Comparison of ENCODE assay signal across 1 cellular context in the genomic region with DNA sequence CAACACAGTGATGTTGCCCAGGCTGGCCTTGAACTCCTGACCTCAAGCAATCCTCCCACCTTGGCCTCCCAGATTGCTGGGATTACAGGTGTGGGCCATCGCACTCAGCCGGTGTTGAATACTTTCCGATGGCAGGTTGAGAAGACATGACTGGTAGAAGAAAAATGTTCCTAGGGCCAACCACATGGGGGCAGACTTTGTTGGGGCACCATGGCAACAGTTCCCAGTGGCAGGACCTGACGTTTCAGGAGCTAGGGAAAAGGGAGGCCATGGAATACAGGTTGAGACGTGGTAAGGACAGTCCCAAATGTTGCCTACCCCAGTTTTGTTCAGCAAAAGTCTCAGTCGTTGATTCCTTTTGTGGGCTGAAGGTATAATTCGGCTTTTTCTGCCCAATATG.
TF ChIP-seq lines count a peak whose summit lies in the region.

No MANE protein-coding gene starts in this region.

TF ChIP-seq in WTC11, 78 proteins besides CTCF, POLR2A, EP300 and RAD21 (continued from another document):
- TF ChIP-seq, protein P1, sequence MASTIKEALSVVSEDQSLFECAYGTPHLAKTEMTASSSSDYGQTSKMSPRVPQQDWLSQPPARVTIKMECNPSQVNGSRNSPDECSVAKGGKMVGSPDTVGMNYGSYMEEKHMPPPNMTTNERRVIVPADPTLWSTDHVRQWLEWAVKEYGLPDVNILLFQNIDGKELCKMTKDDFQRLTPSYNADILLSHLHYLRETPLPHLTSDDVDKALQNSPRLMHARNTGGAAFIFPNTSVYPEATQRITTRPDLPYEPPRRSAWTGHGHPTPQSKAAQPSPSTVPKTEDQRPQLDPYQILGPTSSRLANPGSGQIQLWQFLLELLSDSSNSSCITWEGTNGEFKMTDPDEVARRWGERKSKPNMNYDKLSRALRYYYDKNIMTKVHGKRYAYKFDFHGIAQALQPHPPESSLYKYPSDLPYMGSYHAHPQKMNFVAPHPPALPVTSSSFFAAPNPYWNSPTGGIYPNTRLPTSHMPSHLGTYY (CRISPR knock-in tag; IDR thresholded peaks at IDR 0.05), result no peak
- no peak for TF ChIP-seq CREB1 (CRISPR knock-in tag; IDR thresholded peaks at IDR 0.05)
- TF ChIP-seq, protein P2, sequence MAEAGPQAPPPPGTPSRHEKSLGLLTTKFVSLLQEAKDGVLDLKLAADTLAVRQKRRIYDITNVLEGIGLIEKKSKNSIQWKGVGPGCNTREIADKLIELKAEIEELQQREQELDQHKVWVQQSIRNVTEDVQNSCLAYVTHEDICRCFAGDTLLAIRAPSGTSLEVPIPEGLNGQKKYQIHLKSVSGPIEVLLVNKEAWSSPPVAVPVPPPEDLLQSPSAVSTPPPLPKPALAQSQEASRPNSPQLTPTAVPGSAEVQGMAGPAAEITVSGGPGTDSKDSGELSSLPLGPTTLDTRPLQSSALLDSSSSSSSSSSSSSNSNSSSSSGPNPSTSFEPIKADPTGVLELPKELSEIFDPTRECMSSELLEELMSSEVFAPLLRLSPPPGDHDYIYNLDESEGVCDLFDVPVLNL (CRISPR knock-in tag; IDR thresholded peaks at IDR 0.05; ENCODE audit: borderline replicate concordance, low read depth), result no peak
- TF ChIP-seq, protein P3, sequence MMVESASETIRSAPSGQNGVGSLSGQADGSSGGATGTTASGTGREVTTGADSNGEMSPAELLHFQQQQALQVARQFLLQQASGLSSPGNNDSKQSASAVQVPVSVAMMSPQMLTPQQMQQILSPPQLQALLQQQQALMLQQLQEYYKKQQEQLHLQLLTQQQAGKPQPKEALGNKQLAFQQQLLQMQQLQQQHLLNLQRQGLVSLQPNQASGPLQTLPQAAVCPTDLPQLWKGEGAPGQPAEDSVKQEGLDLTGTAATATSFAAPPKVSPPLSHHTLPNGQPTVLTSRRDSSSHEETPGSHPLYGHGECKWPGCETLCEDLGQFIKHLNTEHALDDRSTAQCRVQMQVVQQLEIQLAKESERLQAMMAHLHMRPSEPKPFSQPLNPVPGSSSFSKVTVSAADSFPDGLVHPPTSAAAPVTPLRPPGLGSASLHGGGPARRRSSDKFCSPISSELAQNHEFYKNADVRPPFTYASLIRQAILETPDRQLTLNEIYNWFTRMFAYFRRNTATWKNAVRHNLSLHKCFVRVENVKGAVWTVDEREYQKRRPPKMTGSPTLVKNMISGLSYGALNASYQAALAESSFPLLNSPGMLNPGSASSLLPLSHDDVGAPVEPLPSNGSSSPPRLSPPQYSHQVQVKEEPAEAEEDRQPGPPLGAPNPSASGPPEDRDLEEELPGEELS (CRISPR knock-in tag; IDR thresholded peaks at IDR 0.05), result no peak
- TF ChIP-seq, protein P4, sequence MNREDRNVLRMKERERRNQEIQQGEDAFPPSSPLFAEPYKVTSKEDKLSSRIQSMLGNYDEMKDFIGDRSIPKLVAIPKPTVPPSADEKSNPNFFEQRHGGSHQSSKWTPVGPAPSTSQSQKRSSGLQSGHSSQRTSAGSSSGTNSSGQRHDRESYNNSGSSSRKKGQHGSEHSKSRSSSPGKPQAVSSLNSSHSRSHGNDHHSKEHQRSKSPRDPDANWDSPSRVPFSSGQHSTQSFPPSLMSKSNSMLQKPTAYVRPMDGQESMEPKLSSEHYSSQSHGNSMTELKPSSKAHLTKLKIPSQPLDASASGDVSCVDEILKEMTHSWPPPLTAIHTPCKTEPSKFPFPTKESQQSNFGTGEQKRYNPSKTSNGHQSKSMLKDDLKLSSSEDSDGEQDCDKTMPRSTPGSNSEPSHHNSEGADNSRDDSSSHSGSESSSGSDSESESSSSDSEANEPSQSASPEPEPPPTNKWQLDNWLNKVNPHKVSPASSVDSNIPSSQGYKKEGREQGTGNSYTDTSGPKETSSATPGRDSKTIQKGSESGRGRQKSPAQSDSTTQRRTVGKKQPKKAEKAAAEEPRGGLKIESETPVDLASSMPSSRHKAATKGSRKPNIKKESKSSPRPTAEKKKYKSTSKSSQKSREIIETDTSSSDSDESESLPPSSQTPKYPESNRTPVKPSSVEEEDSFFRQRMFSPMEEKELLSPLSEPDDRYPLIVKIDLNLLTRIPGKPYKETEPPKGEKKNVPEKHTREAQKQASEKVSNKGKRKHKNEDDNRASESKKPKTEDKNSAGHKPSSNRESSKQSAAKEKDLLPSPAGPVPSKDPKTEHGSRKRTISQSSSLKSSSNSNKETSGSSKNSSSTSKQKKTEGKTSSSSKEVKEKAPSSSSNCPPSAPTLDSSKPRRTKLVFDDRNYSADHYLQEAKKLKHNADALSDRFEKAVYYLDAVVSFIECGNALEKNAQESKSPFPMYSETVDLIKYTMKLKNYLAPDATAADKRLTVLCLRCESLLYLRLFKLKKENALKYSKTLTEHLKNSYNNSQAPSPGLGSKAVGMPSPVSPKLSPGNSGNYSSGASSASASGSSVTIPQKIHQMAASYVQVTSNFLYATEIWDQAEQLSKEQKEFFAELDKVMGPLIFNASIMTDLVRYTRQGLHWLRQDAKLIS (CRISPR knock-in tag; IDR thresholded peaks at IDR 0.05; ENCODE audit: borderline replicate concordance), result no peak
- TF ChIP-seq NR2C2 (CRISPR knock-in tag; IDR thresholded peaks at IDR 0.05), result no peak
- TF ChIP-seq TEAD1 (CRISPR knock-in tag; IDR thresholded peaks at IDR 0.05), result no peak
- TF ChIP-seq GTF2I (CRISPR knock-in tag; conservative IDR thresholded peaks at IDR 0.05), result no peak
- no peak for TF ChIP-seq GRHL2 (CRISPR knock-in tag; IDR thresholded peaks at IDR 0.05; ENCODE audit: insufficient replicate concordance, severe bottlenecking)
- TF ChIP-seq, protein P5, sequence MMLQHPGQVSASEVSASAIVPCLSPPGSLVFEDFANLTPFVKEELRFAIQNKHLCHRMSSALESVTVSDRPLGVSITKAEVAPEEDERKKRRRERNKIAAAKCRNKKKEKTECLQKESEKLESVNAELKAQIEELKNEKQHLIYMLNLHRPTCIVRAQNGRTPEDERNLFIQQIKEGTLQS (CRISPR knock-in tag; conservative IDR thresholded peaks at IDR 0.05), result no peak
- TF ChIP-seq, protein P6, sequence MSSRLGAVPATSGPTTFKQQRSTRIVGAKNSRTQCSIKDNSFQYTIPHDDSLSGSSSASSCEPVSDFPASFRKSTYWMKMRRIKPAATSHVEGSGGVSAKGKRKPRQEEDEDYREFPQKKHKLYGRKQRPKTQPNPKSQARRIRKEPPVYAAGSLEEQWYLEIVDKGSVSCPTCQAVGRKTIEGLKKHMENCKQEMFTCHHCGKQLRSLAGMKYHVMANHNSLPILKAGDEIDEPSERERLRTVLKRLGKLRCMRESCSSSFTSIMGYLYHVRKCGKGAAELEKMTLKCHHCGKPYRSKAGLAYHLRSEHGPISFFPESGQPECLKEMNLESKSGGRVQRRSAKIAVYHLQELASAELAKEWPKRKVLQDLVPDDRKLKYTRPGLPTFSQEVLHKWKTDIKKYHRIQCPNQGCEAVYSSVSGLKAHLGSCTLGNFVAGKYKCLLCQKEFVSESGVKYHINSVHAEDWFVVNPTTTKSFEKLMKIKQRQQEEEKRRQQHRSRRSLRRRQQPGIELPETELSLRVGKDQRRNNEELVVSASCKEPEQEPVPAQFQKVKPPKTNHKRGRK (CRISPR knock-in tag; IDR thresholded peaks at IDR 0.05; ENCODE audit: borderline replicate concordance), result no peak
- no peak for TF ChIP-seq RELA (CRISPR knock-in tag; IDR thresholded peaks at IDR 0.05; ENCODE audit: borderline replicate concordance)
- TF ChIP-seq, protein P7, sequence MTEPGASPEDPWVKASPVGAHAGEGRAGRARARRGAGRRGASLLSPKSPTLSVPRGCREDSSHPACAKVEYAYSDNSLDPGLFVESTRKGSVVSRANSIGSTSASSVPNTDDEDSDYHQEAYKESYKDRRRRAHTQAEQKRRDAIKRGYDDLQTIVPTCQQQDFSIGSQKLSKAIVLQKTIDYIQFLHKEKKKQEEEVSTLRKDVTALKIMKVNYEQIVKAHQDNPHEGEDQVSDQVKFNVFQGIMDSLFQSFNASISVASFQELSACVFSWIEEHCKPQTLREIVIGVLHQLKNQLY (CRISPR knock-in tag; IDR thresholded peaks at IDR 0.05), result no peak
- no peak for TF ChIP-seq ZNF423 (CRISPR knock-in tag; IDR thresholded peaks at IDR 0.05)
- no peak for TF ChIP-seq MXD4 (CRISPR knock-in tag; IDR thresholded peaks at IDR 0.05; ENCODE audit: borderline replicate concordance)
